In genomic region chr2:71833855-71834554, GRCh38 we compare ENCODE assay signal across 15 cellular contexts.
A peak's percentile ranks its signal among the peaks of the same experiment; 100 is the strongest.
DNase-seq lines count a peak whose midpoint lies in the region; ATAC-seq and TF ChIP-seq lines count a peak whose summit lies in the region.
"Had no signal": no experiment of that assay in that cellular context is flagged by ENCODE, and none has a peak within 500 bp of the region (broad histone marks: within the 10 kb centered on the region; RNA-seq: fewer than 3 reads in every experiment).

No MANE protein-coding gene starts in this region.

- peaks cover 1% of the 10 kb centered on the region for H3K36me3 Mint-ChIP-seq in chondrocyte (ENCODE audit: low read depth)
- H3K36me3 Mint-ChIP-seq in MCF 10A (ENCODE audit: insufficient read depth, unreplicated experiment), result no peaks in the 10 kb centered on the region
- no peaks in the 10 kb centered on the region for H3K36me3 Mint-ChIP-seq in CD8-positive, alpha-beta T cell
- H3K36me3 Mint-ChIP-seq: stimulated activated effector memory CD8-positive, alpha-beta T cell treated with anti-CD3 and anti-CD28 coated beads, Interleukin-12 subunit alpha, Interleukin-12 subunit beta, amount 100 ng/mL, for 72 hours had no signal

- H3K36me3 ChIP-seq in gastrocnemius medialis, result no peaks in the 10 kb centered on the region
- no peaks in the 10 kb centered on the region for H3K36me3 ChIP-seq in CD8-positive, alpha-beta T cell (ENCODE audit: insufficient read depth, low read length)
- H3K36me3 ChIP-seq: BLaER1 treated with 17β-estradiol and CSF1 and Interleukin-3, amounts not matched to agents 10 nM and 100 nM had no signal

- H3K27ac ChIP-seq in gastrocnemius medialis, result peak overlapping the region in 1 of 4 donors; percentile 24
- no peak overlapping the region for H3K27ac ChIP-seq in CD8-positive, alpha-beta T cell (ENCODE audit: low read depth, low read length)
- H3K27ac ChIP-seq: BLaER1 treated with 17β-estradiol and CSF1 and Interleukin-3, amounts not matched to agents 10 nM and 100 nM; parathyroid adenoma had no signal

- no peaks in the 10 kb centered on the region for H3K9me3 ChIP-seq in gastrocnemius medialis
- no peaks in the 10 kb centered on the region for H3K9me3 ChIP-seq in CD8-positive, alpha-beta T cell (ENCODE audit: low read length)

- BruUV-seq in MCF 10A (replicated peaks; lab: Mats Ljungman, UMichigan), result no TSS peak

- TF ChIP-seq CTCF in chondrocyte (IDR thresholded peaks at IDR 0.05), result no peak
- no peak for TF ChIP-seq CTCF in gastrocnemius medialis (IDR thresholded peaks at IDR 0.05 in 4 of 5, conservative IDR thresholded peaks at IDR 0.05 in 1 of 5)
- no peak for TF ChIP-seq CTCF in MCF 10A (IDR thresholded peaks at IDR 0.05; ENCODE audit: unreplicated experiment)
- TF ChIP-seq CTCF in CD8-positive, alpha-beta T cell (IDR thresholded peaks at IDR 0.05), result no peak

- in situ Hi-C loops in gastrocnemius medialis (cut with MboI; ENCODE audit: low sequenced_read_pairs in 4 of 4), result no loop called here

- TF ChIP-seq POLR2A in gastrocnemius medialis (IDR thresholded peaks at IDR 0.05), result no peak

- H3K27ac Mint-ChIP-seq in chondrocyte (ENCODE audit: unreplicated experiment) (peak overlapping the region; percentile 69), MCF 10A (ENCODE audit: low read depth, unreplicated experiment) (no peak overlapping the region)
- H3K27ac Mint-ChIP-seq in CD8-positive, alpha-beta T cell, result no peak overlapping the region
- H3K27ac Mint-ChIP-seq: activated B cell treated with CpG ODN at 0.5 μM for 24 hours; stimulated activated effector memory CD8-positive, alpha-beta T cell treated with anti-CD3 and anti-CD28 coated beads, Interleukin-12 subunit alpha, Interleukin-12 subunit beta, amount 100 ng/mL, for 72 hours had no signal

- H3K4me1 Mint-ChIP-seq in chondrocyte (ENCODE audit: low read depth), result peaks cover 3% of the 10 kb centered on the region
- no peaks in the 10 kb centered on the region for H3K4me1 Mint-ChIP-seq in MCF 10A (ENCODE audit: insufficient read depth, unreplicated experiment)
- no peaks in the 10 kb centered on the region for H3K4me1 Mint-ChIP-seq in CD8-positive, alpha-beta T cell (ENCODE audit: low read depth)
- H3K4me1 Mint-ChIP-seq: activated B cell treated with CpG ODN at 0.5 μM for 24 hours; stimulated activated effector memory CD8-positive, alpha-beta T cell treated with anti-CD3 and anti-CD28 coated beads, Interleukin-12 subunit alpha, Interleukin-12 subunit beta, amount 100 ng/mL, for 72 hours had no signal

- H3K4me3 ChIP-seq in gastrocnemius medialis, result no peak overlapping the region
- H3K4me3 ChIP-seq in CD8-positive, alpha-beta T cell (ENCODE audit: low read depth, low read length), result no peak overlapping the region
- H3K4me3 ChIP-seq: BLaER1 treated with 17β-estradiol and CSF1 and Interleukin-3, amounts not matched to agents 10 nM and 100 nM had no signal

- no peaks in the 10 kb centered on the region for H3K27me3 ChIP-seq in gastrocnemius medialis
- H3K27me3 ChIP-seq in CD8-positive, alpha-beta T cell (ENCODE audit: insufficient read depth, low read length), result no peaks in the 10 kb centered on the region
- H3K27me3 ChIP-seq: BLaER1 treated with 17β-estradiol and CSF1 and Interleukin-3, amounts not matched to agents 10 nM and 100 nM had no signal

- H3K27me3 Mint-ChIP-seq in chondrocyte (ENCODE audit: low read depth), result no peaks in the 10 kb centered on the region
- no peaks in the 10 kb centered on the region for H3K27me3 Mint-ChIP-seq in MCF 10A (ENCODE audit: insufficient read depth, unreplicated experiment)
- H3K27me3 Mint-ChIP-seq in CD8-positive, alpha-beta T cell (ENCODE audit: low read depth), result no peaks in the 10 kb centered on the region

- CTCF ChIA-PET in MCF 10A (lab: Yijun Ruan, JAX), result interaction anchor here (0.6 kb wide), 2 partner anchors 35 to 768 kb away, joined by 3 read pairs; no protein-coding TSS in a partner anchor
- CTCF ChIA-PET in CD8-positive, alpha-beta T cell (lab: Charles Lee), result no interaction called here

- DNase-seq in GM04503 (ENCODE audit: low read depth), result peak; percentile 81
- DNase-seq in chondrocyte (ENCODE audit: low spot score), result no peak
- DNase-seq in islet precursor cell, result peak; percentile 41
- peak; percentile 44 to 75 for DNase-seq in gastrocnemius medialis
- DNase-seq in SHP77 treated with DMSO at 0.1 percent for 48 hours (lab: John Stamatoyannopoulos, UW), result no peak
- DNase-seq in MCF 10A (ENCODE audit: unreplicated experiment), result no peak
- no peak for DNase-seq in CD8-positive, alpha-beta T cell
- DNase-seq: activated B cell treated with CpG ODN at 0.5 μM for 24 hours; activated T-cell treated with anti-CD3 and anti-CD28 coated beads, Interleukin-2, amount 50 U/mL, for 1 hour; hippocampal formation; NCI-H2029 treated with DMSO at 0.1 percent for 48 hours had no signal

- ATAC-seq in gastrocnemius medialis, result peak; percentile 79 to 85
- ATAC-seq in CD8-positive, alpha-beta T cell, result no peak
- ATAC-seq in HG03565 (IDR thresholded peaks at IDR 0.05; ENCODE audit: unreplicated experiment), result no peak
- ATAC-seq: stimulated activated effector memory CD8-positive, alpha-beta T cell treated with anti-CD3 and anti-CD28 coated beads, Interleukin-12 subunit alpha, Interleukin-12 subunit beta, amount 100 ng/mL, for 72 hours had no signal

- POLR2A ChIA-PET in MCF 10A (lab: Yijun Ruan, JAX), result no interaction called here
- POLR2A ChIA-PET in CD8-positive, alpha-beta T cell (lab: Charles Lee), result no interaction called here

- no peaks in the 10 kb centered on the region for H3K9me3 Mint-ChIP-seq in chondrocyte (ENCODE audit: low read depth)
- no peaks in the 10 kb centered on the region for H3K9me3 Mint-ChIP-seq in MCF 10A (ENCODE audit: unreplicated experiment)
- H3K9me3 Mint-ChIP-seq in CD8-positive, alpha-beta T cell, result no peaks in the 10 kb centered on the region
- H3K9me3 Mint-ChIP-seq: activated B cell treated with CpG ODN at 0.5 μM for 24 hours; stimulated activated effector memory CD8-positive, alpha-beta T cell treated with anti-CD3 and anti-CD28 coated beads, Interleukin-12 subunit alpha, Interleukin-12 subunit beta, amount 100 ng/mL, for 72 hours had no signal

- intact Hi-C loops in gastrocnemius medialis (cut with DNase I; ENCODE audit: low total_unique reads), result no loop called here
- intact Hi-C loops in MCF 10A (cut with micrococcal nuclease), result no loop called here
- intact Hi-C loops in CD8-positive, alpha-beta T cell (cut with DNase I, micrococcal nuclease), result no loop called here

- no peak overlapping the region for H3K4me3 Mint-ChIP-seq in chondrocyte (ENCODE audit: unreplicated experiment)
- H3K4me3 Mint-ChIP-seq in MCF 10A (ENCODE audit: unreplicated experiment), result no peak overlapping the region
- no peak overlapping the region for H3K4me3 Mint-ChIP-seq in CD8-positive, alpha-beta T cell
- H3K4me3 Mint-ChIP-seq: activated B cell treated with CpG ODN at 0.5 μM for 24 hours; stimulated activated effector memory CD8-positive, alpha-beta T cell treated with anti-CD3 and anti-CD28 coated beads, Interleukin-12 subunit alpha, Interleukin-12 subunit beta, amount 100 ng/mL, for 72 hours had no signal

- H3K4me1 ChIP-seq in gastrocnemius medialis, result peaks cover 0 to 14% of the 10 kb centered on the region in 2 donors
- no peaks in the 10 kb centered on the region for H3K4me1 ChIP-seq in CD8-positive, alpha-beta T cell (ENCODE audit: insufficient read depth, low read length)
- H3K4me1 ChIP-seq: BLaER1 treated with 17β-estradiol and CSF1 and Interleukin-3, amounts not matched to agents 10 nM and 100 nM; parathyroid adenoma had no signal

Comparison
In these comparisons a context has a peak if more than half of its experiments do, and no peak if none do; other contexts are left out.
1. DNase-seq: peak in GM04503 (single experiment), islet precursor cell (single experiment) and gastrocnemius medialis (2 of 2); none in chondrocyte (single experiment), SHP77 treated with DMSO at 0.1 percent for 48 hours (single experiment), MCF 10A (single experiment) and CD8-positive, alpha-beta T cell (0 of 7).
2. ATAC-seq: peak in gastrocnemius medialis (2 of 2); none in CD8-positive, alpha-beta T cell (single experiment) and HG03565 (single experiment).